ENCODE assay signal across 8 cellular contexts in the genomic region with DNA sequence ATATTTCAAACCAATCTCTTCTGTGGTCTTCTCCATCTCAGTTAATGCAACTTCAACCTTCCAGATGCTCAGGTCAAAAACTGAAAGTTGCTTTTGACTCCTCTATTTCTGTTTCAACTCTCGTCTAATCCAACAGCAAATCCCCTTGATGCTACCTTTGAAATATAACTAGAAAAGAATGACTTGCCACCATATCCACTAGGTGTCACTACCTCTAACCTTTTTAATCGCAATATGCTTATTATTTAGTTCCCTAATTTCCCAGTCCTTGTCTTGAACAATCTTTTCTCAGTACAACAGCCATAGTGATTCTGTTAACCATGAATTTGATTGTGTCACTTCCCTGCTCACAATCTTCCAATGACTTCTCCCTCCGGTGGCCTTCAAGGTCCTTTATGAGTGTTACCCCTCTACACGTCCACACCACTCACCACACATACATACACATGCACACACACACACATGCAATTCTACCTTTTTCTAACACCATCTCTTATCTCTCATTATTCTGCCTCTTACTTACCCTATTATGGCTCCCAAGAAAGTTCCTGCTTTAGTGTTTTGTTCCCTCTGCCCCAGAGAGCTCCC.
DNase-seq lines count a peak whose midpoint lies in the region; ATAC-seq, FAIRE-seq and TF ChIP-seq lines count a peak whose summit lies in the region.

No MANE protein-coding gene starts in this region.

- H3K27ac ChIP-seq in RWPE2 (ENCODE audit: poor library complexity, severe bottlenecking): no peak overlapping the region
- no peak overlapping the region for H3K27ac ChIP-seq in prostate gland

- H3K36me3 ChIP-seq in RWPE2 (ENCODE audit: low read depth) (no peaks in the 10 kb centered on the region), prostate gland (no peaks in the 10 kb centered on the region)

- no peak for TF ChIP-seq POLR2A in prostate gland (IDR thresholded peaks at IDR 0.05)

- H3K9me3 ChIP-seq in RWPE2 (ENCODE audit: severe bottlenecking) (no peaks in the 10 kb centered on the region), prostate gland (no peaks in the 10 kb centered on the region)

- 80% methylated on average over 4 of the region's 4 CpGs for WGBS in prostate gland

- no peaks in the 10 kb centered on the region for H3K27me3 ChIP-seq in RWPE2 (ENCODE audit: insufficient read depth, poor library complexity, severe bottlenecking)
- H3K27me3 ChIP-seq in prostate gland (replicated peaks; ENCODE audit: insufficient read depth): no peaks in the 10 kb centered on the region

- ATAC-seq in HG03342 (IDR thresholded peaks at IDR 0.05; ENCODE audit: unreplicated experiment) (peak; percentile 68), RWPE2 (ENCODE audit: low read depth) (no peak)

- DNase-seq in NCI-H1417 (lab: John Stamatoyannopoulos, UW) (peak in 2 of 3 experiments; percentile 13 to 59), NCI-H1417 treated with DMSO at 0.1 percent for 48 hours (lab: John Stamatoyannopoulos, UW) (no peak), RWPE2 (ENCODE audit: low spot score) (no peak), SK-N-DZ (ENCODE audit: low spot score) (no peak), putamen (ENCODE audit: low spot score) (no peak), prostate gland (ENCODE audit: low spot score) (no peak)

- peak; percentile 51 for TF ChIP-seq CTCF in RWPE2 (IDR thresholded peaks at IDR 0.05; ENCODE audit: poor library complexity, severe bottlenecking)
- TF ChIP-seq CTCF in prostate gland (IDR thresholded peaks at IDR 0.05): peak in 1 of 4 experiments; percentile 17

- no peak overlapping the region for H3K4me3 ChIP-seq in RWPE2 (ENCODE audit: severe bottlenecking)
- H3K4me3 ChIP-seq in prostate gland: no peak overlapping the region

- H3K4me1 ChIP-seq in RWPE2 (ENCODE audit: insufficient read depth, poor library complexity, severe bottlenecking) (no peaks in the 10 kb centered on the region), prostate gland (replicated peaks) (no peaks in the 10 kb centered on the region)

- intact Hi-C loops in prostate gland (cut with DNase I): no loop called here

- peak; percentile 90 for FAIRE-seq in islet of Langerhans (lab: Jason Lieb, UNC)

Comparison
In these comparisons a context has a peak if more than half of its experiments do, and no peak if none do; other contexts are left out.
1. DNase-seq: peak in NCI-H1417 (2 of 3); none in NCI-H1417 treated with DMSO at 0.1 percent for 48 hours (single experiment), RWPE2 (single experiment), SK-N-DZ (single experiment), putamen (single experiment) and prostate gland (single experiment).